18 cellular contexts compared by ENCODE assay signal in genomic region chr14:72565917-72566316, GRCh38.
"Had no signal": no experiment of that assay in that cellular context is flagged by ENCODE, and none has a peak within 500 bp of the region (broad histone marks: within the 10 kb centered on the region; RNA-seq: fewer than 3 reads in every experiment).

No MANE protein-coding gene starts in this region.

- ATAC-seq: stimulated activated effector memory CD8-positive, alpha-beta T cell treated with anti-CD3 and anti-CD28 coated beads, Interleukin-12 subunit alpha, Interleukin-12 subunit beta, amount 100 ng/mL, for 72 hours; upper lobe of right lung had no signal

- H3K27me3 ChIP-seq: adrenal gland, esophagus muscularis mucosa, testis, upper lobe of right lung had no signal

- DNase-seq: activated CD4-positive, alpha-beta T cell treated with anti-CD3 and anti-CD28 coated beads for 1 hour; activated CD8-positive, alpha-beta memory T cell treated with anti-CD3 and anti-CD28 coated beads for 24 hours; activated CD8-positive, alpha-beta memory T cell treated with anti-CD3 and anti-CD28 coated beads, Interleukin-2, amount 50 U/mL, for 48 hours; activated effector memory CD4-positive, alpha-beta T cell treated with Interleukin-2 at 50 U/mL for 16 hours; activated T-cell treated with anti-CD3 and anti-CD28 coated beads, Interleukin-2, amount 50 U/mL, for 48 hours; adrenal gland; dermis blood vessel endothelial cell; effector memory CD4-positive, alpha-beta T cell; stimulated activated CD4-positive, alpha-beta T cell treated with anti-CD3 and anti-CD28 coated beads, Interleukin-4, amount 100 ng/mL, for 24 hours; stomach; T-helper 2 cell; upper lobe of right lung had no signal

- H3K4me3 ChIP-seq: adrenal gland, esophagus muscularis mucosa, lung, smooth muscle cell, stomach, testis, upper lobe of right lung had no signal

- H3K4me1 ChIP-seq: adrenal gland, stomach, testis, upper lobe of right lung had no signal

- H3K4me2 ChIP-seq: smooth muscle cell had no signal

- H3K27ac ChIP-seq: adrenal gland, esophagus muscularis mucosa, stomach, testis, upper lobe of right lung, VCaP had no signal

- H3K36me3 ChIP-seq: adrenal gland, esophagus muscularis mucosa, stomach, upper lobe of right lung had no signal

- H3K9me3 ChIP-seq: adrenal gland, esophagus muscularis mucosa, stomach, testis, upper lobe of right lung had no signal
